11 cellular contexts compared by ENCODE assay signal in the genomic region with DNA sequence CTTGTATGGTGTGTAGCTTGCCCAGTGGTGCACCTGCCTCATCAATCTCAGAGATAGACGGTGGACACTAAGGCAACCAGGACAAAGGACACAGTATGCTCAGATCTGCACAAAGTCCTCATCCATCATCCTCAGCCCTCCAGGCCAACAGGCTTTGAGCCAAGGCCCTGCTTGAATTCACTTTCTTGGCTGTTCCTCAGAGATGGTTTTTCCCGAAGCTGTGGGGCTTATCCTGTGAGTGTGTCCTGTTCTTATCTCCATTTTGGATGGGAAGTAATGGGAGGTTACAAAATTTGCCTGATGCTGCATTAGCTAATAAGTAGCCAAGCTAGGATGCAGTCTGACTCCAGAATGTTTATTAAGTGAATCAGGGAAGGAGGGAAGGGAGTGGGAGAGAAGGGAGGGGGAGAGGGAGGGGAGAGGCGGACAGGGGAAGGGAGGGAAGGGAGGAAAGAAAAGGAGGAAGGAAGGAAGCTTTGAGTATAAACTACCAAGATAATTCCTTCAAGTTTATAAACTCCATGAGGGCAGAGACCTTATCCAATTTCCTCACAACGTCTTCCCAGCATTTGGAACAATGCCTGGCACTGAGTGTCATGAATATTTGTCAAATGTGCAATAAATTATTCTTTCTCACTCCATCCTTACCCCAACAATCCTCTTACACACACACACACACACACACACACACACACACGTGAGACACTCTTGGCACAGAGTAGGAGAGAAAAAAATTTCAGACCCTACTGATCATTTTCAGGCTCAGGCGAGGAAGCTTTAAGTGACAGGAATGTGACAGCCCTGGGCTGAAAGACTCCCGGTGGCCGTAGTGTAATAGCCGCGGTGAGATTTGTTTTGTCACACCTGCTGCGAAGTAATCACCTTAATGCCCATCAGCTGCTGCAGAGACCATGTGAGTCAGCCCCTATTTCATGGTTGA.
DNase-seq lines count a peak whose midpoint lies in the region; ATAC-seq and TF ChIP-seq lines count a peak whose summit lies in the region.
"Had no signal": no experiment of that assay in that cellular context is flagged by ENCODE, and none has a peak within 500 bp of the region (broad histone marks: within the 10 kb centered on the region; RNA-seq: fewer than 3 reads in every experiment).

No MANE protein-coding gene starts in this region.

- peaks cover 0 to 28% of the 10 kb centered on the region in 2 donors for H3K4me1 ChIP-seq in adrenal gland (replicated peaks in 1 of 2)
- H3K4me1 ChIP-seq in psoas muscle: peaks cover 29% of the 10 kb centered on the region

- 41 to 59% (median 48%) methylated on average over 11 of the region's 11 CpGs for WGBS in adrenal gland, 4 donors
- 13 to 25% (median 17%) methylated on average over 11 of the region's 11 CpGs for WGBS in psoas muscle, 3 donors

- H3K27ac ChIP-seq in adrenal gland: peak overlapping the region in 3 of 5 donors; percentile 13 to 75 (median 47)
- H3K27ac ChIP-seq in psoas muscle: peak overlapping the region; percentile 82

- H3K4me3 ChIP-seq in adrenal gland (no peak overlapping the region), psoas muscle (peak overlapping the region; percentile 9)

- intact Hi-C loops in adrenal gland (cut with DNase I): no loop called here
- intact Hi-C loops in left cardiac atrium (cut with DNase I): no loop called here
- intact Hi-C loops in psoas muscle (cut with DNase I): no loop called here

- H3K36me3 ChIP-seq in adrenal gland (replicated peaks in 1 of 2) (no peaks in the 10 kb centered on the region), psoas muscle (ENCODE audit: insufficient read depth in 1 of 2, low read depth in 1 of 2) (peaks cover 0 to 3% of the 10 kb centered on the region in 2 donors)

- POLR2A ChIA-PET in GM10248 (lab: Yijun Ruan, JAX): no interaction called here

- CTCF ChIA-PET in GM10248 (lab: Yijun Ruan, JAX): interaction anchor here (1.6 kb wide), 1 partner anchor 11 kb away, joined by 4 read pairs; no protein-coding TSS in a partner anchor

- no peak for TF ChIP-seq CTCF in adrenal gland (IDR thresholded peaks at IDR 0.05)
- TF ChIP-seq CTCF in psoas muscle (IDR thresholded peaks at IDR 0.05): no peak
- no peak for TF ChIP-seq CTCF in GM10248 (IDR thresholded peaks at IDR 0.05; ENCODE audit: control extremely low read depth, extremely low read depth, low read depth, missing control alignments)

- no peaks in the 10 kb centered on the region for H3K27me3 ChIP-seq in adrenal gland
- H3K27me3 ChIP-seq in psoas muscle (ENCODE audit: insufficient read depth in 3 of 3, low read length in 2 of 3): no peaks in the 10 kb centered on the region

- DNase-seq in C1 segment of cervical spinal cord (lab: John Stamatoyannopoulos, UW) (peak in 8 of 14 donors; percentile 7 to 45 (median 14)), adrenal gland (peak; percentile 46 to 92 (median 67)), left cardiac atrium (peak; percentile 77), psoas muscle (peak; percentile 80 to 81), NOMO-1 (lab: John Stamatoyannopoulos, UW; ENCODE audit: unreplicated experiment in 2 of 2) (no peak), GM10248 (ENCODE audit: extremely low spot score) (no peak), NOMO-1 treated with DMSO at 0.1 percent for 48 hours (lab: John Stamatoyannopoulos, UW; ENCODE audit: unreplicated experiment) (no peak)
- DNase-seq: activated CD4-positive, alpha-beta T cell treated with anti-CD3 and anti-CD28 coated beads, Interleukin-2, amount 50 U/mL, for 48 hours; COR-L47; stimulated activated CD4-positive, alpha-beta T cell treated with anti-CD3 and anti-CD28 coated beads, Interleukin-4, amount 100 ng/mL, for 1 hour had no signal

- H3K9me3 ChIP-seq in adrenal gland (replicated peaks in 1 of 3) (no peaks in the 10 kb centered on the region), psoas muscle (no peaks in the 10 kb centered on the region)

- TF ChIP-seq POLR2A in adrenal gland (IDR thresholded peaks at IDR 0.05): no peak

- ATAC-seq in left cardiac atrium (peak; percentile 56 to 79), psoas muscle (peak; percentile 83 to 90 (median 84)), HG02981 (IDR thresholded peaks at IDR 0.05; ENCODE audit: unreplicated experiment) (no peak)

Comparison
In these comparisons a context has a peak if more than half of its experiments do, and no peak if none do; other contexts are left out.
1. DNase-seq: peak in C1 segment of cervical spinal cord (8 of 14), adrenal gland (7 of 7), left cardiac atrium (single experiment) and psoas muscle (2 of 2); none in NOMO-1 (0 of 2), GM10248 (single experiment) and NOMO-1 treated with DMSO at 0.1 percent for 48 hours (single experiment).